ENCODE assay signal across 13 cellular contexts in the genomic region with DNA sequence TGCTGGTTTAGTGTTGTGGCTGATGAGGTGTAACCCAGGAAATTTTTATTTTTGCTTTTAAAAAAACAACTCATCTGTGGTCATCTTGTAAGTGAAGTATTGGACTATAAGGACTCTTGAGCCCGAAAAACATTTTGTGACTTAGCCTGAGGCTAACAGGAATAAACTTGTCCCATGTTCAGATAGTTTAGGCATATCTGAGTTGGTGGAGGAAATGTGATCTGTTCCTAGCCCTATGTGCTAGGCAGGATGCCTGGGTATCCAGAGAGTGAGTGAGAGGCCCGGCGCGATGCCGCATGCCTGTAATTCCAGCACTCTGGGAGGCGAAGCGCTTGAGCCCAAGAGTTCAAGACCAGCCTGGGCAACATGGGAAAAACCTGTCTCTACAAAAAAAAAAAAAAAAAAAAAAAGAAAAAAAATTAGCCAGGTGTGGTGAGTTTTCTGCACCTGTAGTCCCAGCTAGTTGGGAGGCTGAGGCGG. TPM values are rescaled to one million over a fixed set of nuclear protein-coding genes. Genes with fewer than 3 reads are reported as not detected.
A peak's percentile ranks its signal among the peaks of the same experiment; 100 is the strongest.
DNase-seq lines count a peak whose midpoint lies in the region; TF ChIP-seq lines count a peak whose summit lies in the region.
"Had no signal": no experiment of that assay in that cellular context is flagged by ENCODE, and none has a peak within 500 bp of the region (broad histone marks: within the 10 kb centered on the region; RNA-seq: fewer than 3 reads in every experiment).

No MANE protein-coding gene starts in this region.

- H3K9me2 ChIP-seq in hepatocyte (replicated peaks; ENCODE audit: insufficient read depth), result no peaks in the 10 kb centered on the region

- TF ChIP-seq CTCF in WI38 (IDR thresholded peaks at IDR 0.05; ENCODE audit: low read depth, low read length) (no peak), hepatocyte (IDR thresholded peaks at IDR 0.05; ENCODE audit: poor library complexity) (no peak)

- peak overlapping the region; percentile 84 for H3K4me3 Mint-ChIP-seq in activated naive CD4-positive, alpha-beta T cell treated with anti-CD3 and anti-CD28 coated beads, Interleukin-2, amount 50 U/mL, for 24 hours

- H3K9ac ChIP-seq in subcutaneous abdominal adipose tissue (ENCODE audit: low read length in 5 of 5), result no peak overlapping the region

- H3K9me3 ChIP-seq in hepatocyte (ENCODE audit: low read depth) (no peaks in the 10 kb centered on the region), subcutaneous abdominal adipose tissue (ENCODE audit: control insufficient read depth in 5 of 5, low read length in 5 of 5) (no peaks in the 10 kb centered on the region)
- H3K9me3 ChIP-seq: esophagus squamous epithelium had no signal

- H3K4me1 ChIP-seq in hepatocyte (ENCODE audit: insufficient read depth) (peaks cover 28% of the 10 kb centered on the region), subcutaneous abdominal adipose tissue (ENCODE audit: control insufficient read depth in 5 of 5, insufficient read depth in 5 of 5, low read length in 5 of 5) (peaks cover 0 to 12% (median 6%) of the 10 kb centered on the region in 5 donors)

- no peak for DNase-seq in activated naive CD4-positive, alpha-beta T cell treated with anti-CD3 and anti-CD28 coated beads, Interleukin-2, amount 50 U/mL, for 16 hours
- DNase-seq in hepatocyte (ENCODE audit: low spot score), result no peak
- no peak for DNase-seq in A172 (ENCODE audit: low spot score)
- no peak for DNase-seq in stimulated activated CD4-positive, alpha-beta T cell treated with anti-CD3 and anti-CD28 coated beads, Interleukin-2, amount 100 ng/mL, for 48 hours
- DNase-seq in putamen (ENCODE audit: low spot score), result no peak
- DNase-seq: activated CD4-positive, alpha-beta T cell treated with anti-CD3 and anti-CD28 coated beads, Interleukin-2, amount 50 U/mL, for 4 hours; esophagus squamous epithelium; Kasumi-1; left colon had no signal

- 82% methylated on average over 8 of the region's 8 CpGs for WGBS in hepatocyte (ENCODE audit: low lambda C conversion rate, missing lambda C conversion rate)

- H3K27ac Mint-ChIP-seq in activated naive CD4-positive, alpha-beta T cell treated with anti-CD3 and anti-CD28 coated beads, Interleukin-2, amount 50 U/mL, for 24 hours, result peak overlapping the region; percentile 23

- H3K27me3 ChIP-seq in hepatocyte (no peaks in the 10 kb centered on the region), subcutaneous abdominal adipose tissue (ENCODE audit: control insufficient read depth in 5 of 5, insufficient read depth in 4 of 5, low read length in 5 of 5) (peaks cover 0 to 5% (median under 1%) of the 10 kb centered on the region in 5 donors)
- H3K27me3 ChIP-seq: esophagus squamous epithelium had no signal

- H3K4me1 Mint-ChIP-seq in activated naive CD4-positive, alpha-beta T cell treated with anti-CD3 and anti-CD28 coated beads, Interleukin-2, amount 50 U/mL, for 24 hours, result peaks cover 46% of the 10 kb centered on the region

- H4K20me1 ChIP-seq in hepatocyte (ENCODE audit: insufficient read depth, poor library complexity, severe bottlenecking), result no peaks in the 10 kb centered on the region

- no peaks in the 10 kb centered on the region for H3K27me3 Mint-ChIP-seq in activated naive CD4-positive, alpha-beta T cell treated with anti-CD3 and anti-CD28 coated beads, Interleukin-2, amount 50 U/mL, for 24 hours
- H3K27me3 Mint-ChIP-seq: progenitor cell of endocrine pancreas had no signal

- peaks cover 66% of the 10 kb centered on the region for H3K79me2 ChIP-seq in hepatocyte

- H3K36me3 Mint-ChIP-seq in activated naive CD4-positive, alpha-beta T cell treated with anti-CD3 and anti-CD28 coated beads, Interleukin-2, amount 50 U/mL, for 24 hours, result peaks cover 7% of the 10 kb centered on the region

- H2AFZ ChIP-seq in hepatocyte, result no peak overlapping the region

- no peaks in the 10 kb centered on the region for H3K9me3 Mint-ChIP-seq in activated naive CD4-positive, alpha-beta T cell treated with anti-CD3 and anti-CD28 coated beads, Interleukin-2, amount 50 U/mL, for 24 hours

- peak overlapping the region; percentile 67 for H3K4me3 ChIP-seq in WI38 (ENCODE audit: low read depth, low read length)
- H3K4me3 ChIP-seq in hepatocyte, result no peak overlapping the region
- no peak overlapping the region for H3K4me3 ChIP-seq in subcutaneous abdominal adipose tissue (ENCODE audit: low read depth in 1 of 5, low read length in 5 of 5)
- H3K4me3 ChIP-seq: esophagus squamous epithelium had no signal

- no peaks in the 10 kb centered on the region for H3K36me3 ChIP-seq in hepatocyte (replicated peaks; ENCODE audit: insufficient read depth, low read depth)
- H3K36me3 ChIP-seq in subcutaneous abdominal adipose tissue (ENCODE audit: control insufficient read depth in 5 of 5, insufficient read depth in 5 of 5, low read length in 5 of 5), result no peaks in the 10 kb centered on the region
- H3K36me3 ChIP-seq: esophagus squamous epithelium had no signal

- H3K4me2 ChIP-seq in hepatocyte, result no peak overlapping the region

- H3K27ac ChIP-seq in hepatocyte (peak overlapping the region; percentile 23), subcutaneous abdominal adipose tissue (ENCODE audit: low read depth, low read length) (peak overlapping the region; percentile 37)

RNA-seq across cellular contexts. Expression of gene SMS, which starts 3.7 kb away (rescaled TPM):
- 62.3 and 70.1 TPM in 2 replicates for total RNA-seq in hepatocyte
- polyA plus RNA-seq in hepatocyte, result 76.6 and 80.9 TPM in 2 replicates
- 423 and 528 TPM in 2 replicates for total RNA-seq in A172 (2014; rRNA removed; shearing (Covaris generic))
